33 cellular contexts compared by ENCODE assay signal in the genomic region with DNA sequence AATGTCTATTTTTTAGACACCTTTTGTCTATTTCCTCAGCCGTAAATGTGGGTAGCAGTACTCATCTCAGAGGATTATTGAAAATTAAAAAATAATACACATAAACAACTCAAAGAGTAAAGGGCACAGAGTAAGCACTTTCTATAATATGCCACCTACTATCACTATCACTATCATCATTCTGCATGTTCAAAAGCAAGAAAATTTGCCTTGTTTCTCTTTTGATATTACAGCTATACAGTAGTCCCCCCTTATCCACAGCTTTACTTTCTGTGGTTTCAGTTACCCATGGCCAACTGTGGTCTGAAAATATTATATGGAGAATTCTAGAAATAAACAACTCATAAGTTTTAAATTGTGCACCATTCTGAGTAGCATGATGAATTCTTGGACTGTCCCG.
"Had no signal": no experiment of that assay in that cellular context is flagged by ENCODE, and none has a peak within 500 bp of the region (broad histone marks: within the 10 kb centered on the region; RNA-seq: fewer than 3 reads in every experiment).

No MANE protein-coding gene starts in this region.

- FAIRE-seq: bronchial epithelial cell, TTC549 had no signal

- H3K9ac ChIP-seq: SK-N-SH had no signal

- H3K27me3 ChIP-seq: MG63, SJSA1 had no signal

- H3K9me3 ChIP-seq: MG63, SJSA1, SK-N-SH had no signal

- H3K4me3 ChIP-seq: MG63, SJSA1 had no signal

- DNase-seq: activated CD4-positive, alpha-beta T cell treated with anti-CD3 and anti-CD28 coated beads for 36 hours; activated CD4-positive, alpha-beta T cell treated with anti-CD3 and anti-CD28 coated beads, Interleukin-2, amount 10 ng/mL, durations not matched to agents 7 days and 5 days; activated CD4-positive, alpha-beta T cell treated with anti-CD3 and anti-CD28 coated beads, Interleukin-2, amount 50 U/mL, for 48 hours; activated CD8-positive, alpha-beta memory T cell treated with anti-CD3 and anti-CD28 coated beads, Interleukin-2, amount 50 U/mL, for 48 hours; activated CD8-positive, alpha-beta T cell treated with anti-CD3 and anti-CD28 coated beads, Interleukin-2, amount 10 ng/mL, durations not matched to agents 7 days and 5 days; activated effector memory CD4-positive, alpha-beta T cell treated with Interleukin-2 at 50 U/mL for 16 hours; activated naive CD4-positive, alpha-beta T cell treated with anti-CD3 and anti-CD28 coated beads, Interleukin-2, amount 10 ng/mL, durations not matched to agents 7 days and 5 days; activated naive CD8-positive, alpha-beta T cell treated with anti-CD3 and anti-CD28 coated beads, Interleukin-2, amount 50 U/mL, for 24 hours; activated T-cell treated with anti-CD3 and anti-CD28 coated beads, Interleukin-2, amount 50 U/mL, for 48 hours; anterior cingulate cortex; caudate nucleus; cerebellar nuclear complex; MG63; NCI-H1048; NCI-H1105 treated with DMSO at 0.1 percent for 48 hours; NCI-H1436 treated with DMSO at 0.1 percent for 48 hours; NCI-H1694 treated with DMSO at 0.1 percent for 48 hours; NCI-H2029; NCI-H2107; NCI-H2171 treated with DMSO at 0.1 percent for 48 hours; NCI-H2227 treated with DMSO at 0.1 percent for 48 hours; NCI-H446; NCI-H524; NCI-H69; NCI-H82; RPMI8226; SHP77 treated with DMSO at 0.1 percent for 48 hours; SK-N-SH had no signal

- H3K27ac ChIP-seq: SJSA1 had no signal

- H3K36me3 ChIP-seq: MG63, SJSA1 had no signal

- ATAC-seq: activated CD4-positive, alpha-beta T cell treated with anti-CD3 and anti-CD28 coated beads for 36 hours; activated CD8-positive, alpha-beta T cell treated with anti-CD3 and anti-CD28 coated beads, Interleukin-2, amount 10 ng/mL, durations not matched to agents 7 days and 5 days; activated naive CD8-positive, alpha-beta T cell treated with anti-CD3 and anti-CD28 coated beads, Interleukin-2, amount 50 U/mL, for 24 hours; Panc1; WTC11 had no signal

- H3K4me2 ChIP-seq: SK-N-SH had no signal
